Comparison of ENCODE assay signal across 22 cellular contexts in genomic region chr9:90724112-90724511, GRCh38.
DNase-seq lines count a peak whose midpoint lies in the region; ATAC-seq lines count a peak whose summit lies in the region.
"Had no signal": no experiment of that assay in that cellular context is flagged by ENCODE, and none has a peak within 500 bp of the region (broad histone marks: within the 10 kb centered on the region; RNA-seq: fewer than 3 reads in every experiment).

No MANE protein-coding gene starts in this region.

- no peaks in the 10 kb centered on the region for H3K9me3 Mint-ChIP-seq in activated CD4-positive, alpha-beta T cell treated with anti-CD3 and anti-CD28 coated beads for 36 hours (ENCODE audit: low read depth)
- H3K9me3 Mint-ChIP-seq in stimulated activated effector memory CD8-positive, alpha-beta T cell treated with anti-CD3 and anti-CD28 coated beads, Interleukin-12 subunit alpha, Interleukin-12 subunit beta, amount 100 ng/mL, for 72 hours = no peaks in the 10 kb centered on the region
- H3K9me3 Mint-ChIP-seq: CD8-positive, alpha-beta T cell had no signal

- H3K4me3 Mint-ChIP-seq in activated CD4-positive, alpha-beta T cell treated with anti-CD3 and anti-CD28 coated beads for 36 hours = no peak overlapping the region
- no peak overlapping the region for H3K4me3 Mint-ChIP-seq in stimulated activated effector memory CD8-positive, alpha-beta T cell treated with anti-CD3 and anti-CD28 coated beads, Interleukin-12 subunit alpha, Interleukin-12 subunit beta, amount 100 ng/mL, for 72 hours
- H3K4me3 Mint-ChIP-seq: B cell; CD8-positive, alpha-beta T cell had no signal

- H3K36me3 Mint-ChIP-seq in activated CD4-positive, alpha-beta T cell treated with anti-CD3 and anti-CD28 coated beads for 36 hours (ENCODE audit: low read depth) = no peaks in the 10 kb centered on the region
- H3K36me3 Mint-ChIP-seq in stimulated activated effector memory CD8-positive, alpha-beta T cell treated with anti-CD3 and anti-CD28 coated beads, Interleukin-12 subunit alpha, Interleukin-12 subunit beta, amount 100 ng/mL, for 72 hours = no peaks in the 10 kb centered on the region
- H3K36me3 Mint-ChIP-seq: CD8-positive, alpha-beta T cell had no signal

- H3K27ac Mint-ChIP-seq in activated CD4-positive, alpha-beta T cell treated with anti-CD3 and anti-CD28 coated beads for 36 hours = no peak overlapping the region
- H3K27ac Mint-ChIP-seq in stimulated activated effector memory CD8-positive, alpha-beta T cell treated with anti-CD3 and anti-CD28 coated beads, Interleukin-12 subunit alpha, Interleukin-12 subunit beta, amount 100 ng/mL, for 72 hours = no peak overlapping the region
- H3K27ac Mint-ChIP-seq: B cell; CD8-positive, alpha-beta T cell had no signal

- DNase-seq in activated CD4-positive, alpha-beta T cell treated with anti-CD3 and anti-CD28 coated beads for 36 hours = no peak
- DNase-seq in activated CD4-positive, alpha-beta T cell treated with anti-CD3 and anti-CD28 coated beads, Interleukin-2, amount 50 U/mL, for 48 hours = no peak
- DNase-seq in ELR (ENCODE audit: low read depth) (peak; percentile 5), RKO (ENCODE audit: low spot score) (peak; percentile 15), GDM1 (lab: John Stamatoyannopoulos, UW) (no peak)
- no peak for DNase-seq in stimulated activated effector memory CD8-positive, alpha-beta T cell treated with anti-CD3 and anti-CD28 coated beads, Interleukin-12 subunit alpha, Interleukin-12 subunit beta, amount 100 ng/mL, for 72 hours (ENCODE audit: low spot score in 2 of 2)
- no peak for DNase-seq in activated effector memory CD4-positive, alpha-beta T cell treated with anti-CD3 and anti-CD28 coated beads, Interleukin-2, amount 50 U/mL, for 16 hours
- DNase-seq: CD8-positive, alpha-beta T cell; DMS 273 treated with DMSO at 0.1 percent for 48 hours; DMS79; IMR-90; KG1; NCI-H1048; NCI-H1417; NCI-H1694; NCI-H2029 treated with DMSO at 0.1 percent for 48 hours; NCI-H2227 treated with DMSO at 0.1 percent for 48 hours; NCI-H526 treated with DMSO at 0.1 percent for 48 hours; SIG-M5 had no signal

- CTCF ChIA-PET in activated CD4-positive, alpha-beta T cell treated with anti-CD3 and anti-CD28 coated beads for 36 hours (lab: Charles Lee) = no interaction called here

- H3K27me3 Mint-ChIP-seq in activated CD4-positive, alpha-beta T cell treated with anti-CD3 and anti-CD28 coated beads for 36 hours = peaks cover 8% of the 10 kb centered on the region

- H3K4me1 Mint-ChIP-seq in activated CD4-positive, alpha-beta T cell treated with anti-CD3 and anti-CD28 coated beads for 36 hours = no peaks in the 10 kb centered on the region
- H3K4me1 Mint-ChIP-seq in stimulated activated effector memory CD8-positive, alpha-beta T cell treated with anti-CD3 and anti-CD28 coated beads, Interleukin-12 subunit alpha, Interleukin-12 subunit beta, amount 100 ng/mL, for 72 hours = no peaks in the 10 kb centered on the region

- peak; percentile 61 for ATAC-seq in activated CD4-positive, alpha-beta T cell treated with anti-CD3 and anti-CD28 coated beads for 36 hours
- peak; percentile 53 for ATAC-seq in stimulated activated effector memory CD8-positive, alpha-beta T cell treated with anti-CD3 and anti-CD28 coated beads, Interleukin-12 subunit alpha, Interleukin-12 subunit beta, amount 100 ng/mL, for 72 hours
- ATAC-seq: CD8-positive, alpha-beta T cell; HCT116; Panc1 had no signal

- POLR2A ChIA-PET in activated CD4-positive, alpha-beta T cell treated with anti-CD3 and anti-CD28 coated beads for 36 hours (lab: Charles Lee) = no interaction called here

- intact Hi-C loops in activated CD4-positive, alpha-beta T cell treated with anti-CD3 and anti-CD28 coated beads for 36 hours (cut with DNase I, micrococcal nuclease) = no loop called here

Comparison
In these comparisons a context has a peak if more than half of its experiments do, and no peak if none do; other contexts are left out.
1. DNase-seq: peak in ELR (single experiment) and RKO (single experiment); none in activated CD4-positive, alpha-beta T cell treated with anti-CD3 and anti-CD28 coated beads for 36 hours (single experiment), activated CD4-positive, alpha-beta T cell treated with anti-CD3 and anti-CD28 coated beads, Interleukin-2, amount 50 U/mL, for 48 hours (0 of 2), stimulated activated effector memory CD8-positive, alpha-beta T cell treated with anti-CD3 and anti-CD28 coated beads, Interleukin-12 subunit alpha, Interleukin-12 subunit beta, amount 100 ng/mL, for 72 hours (0 of 2), activated effector memory CD4-positive, alpha-beta T cell treated with anti-CD3 and anti-CD28 coated beads, Interleukin-2, amount 50 U/mL, for 16 hours (single experiment) and GDM1 (single experiment).